1 cellular context compared by ENCODE assay signal in genomic region chr2:127528487-127528886, GRCh38.
TF ChIP-seq lines count a peak whose summit lies in the region.

No MANE protein-coding gene starts in this region.

TF ChIP-seq in HepG2, 621 proteins besides CTCF, POLR2A, EP300 and RAD21:
- TF ChIP-seq ZNF512B (CRISPR knock-in tag; IDR thresholded peaks at IDR 0.05; ENCODE audit: borderline replicate concordance) (no peak), SMC3 (IDR thresholded peaks at IDR 0.05; ENCODE audit: low read length) (0 out of 2 replicates have a peak, but pooled peaks have one; percentile 6), ZSCAN5A (CRISPR knock-in tag; IDR thresholded peaks at IDR 0.05; ENCODE audit: borderline replicate concordance) (no peak), ZNF468 (CRISPR knock-in tag; IDR thresholded peaks at IDR 0.05) (no peak), ZFX (CRISPR knock-in tag; IDR thresholded peaks at IDR 0.05; ENCODE audit: low read depth) (0 out of 2 replicates have a peak, but pooled peaks have one; percentile 16), GMEB2 (CRISPR knock-in tag; IDR thresholded peaks at IDR 0.05; ENCODE audit: low read depth) (0 out of 2 replicates have a peak, but pooled peaks have one; percentile 11), PAX8 (CRISPR knock-in tag; IDR thresholded peaks at IDR 0.05; ENCODE audit: borderline replicate concordance) (no peak), DRAP1 (CRISPR knock-in tag; IDR thresholded peaks at IDR 0.05) (no peak), ZFP91 (CRISPR knock-in tag; IDR thresholded peaks at IDR 0.05; ENCODE audit: borderline replicate concordance) (0 out of 2 replicates have a peak, but pooled peaks have one; percentile 21), PHB2 (IDR thresholded peaks at IDR 0.05; ENCODE audit: partially characterized antibody) (no peak), PHF20 (CRISPR knock-in tag; IDR thresholded peaks at IDR 0.05) (no peak), ZNF790 (CRISPR knock-in tag; IDR thresholded peaks at IDR 0.05; ENCODE audit: borderline replicate concordance) (no peak), TEAD3 (CRISPR knock-in tag; optimal IDR thresholded peaks at IDR 0.05; ENCODE audit: borderline replicate concordance) (peak; percentile 25)
- TF ChIP-seq, protein P1, sequence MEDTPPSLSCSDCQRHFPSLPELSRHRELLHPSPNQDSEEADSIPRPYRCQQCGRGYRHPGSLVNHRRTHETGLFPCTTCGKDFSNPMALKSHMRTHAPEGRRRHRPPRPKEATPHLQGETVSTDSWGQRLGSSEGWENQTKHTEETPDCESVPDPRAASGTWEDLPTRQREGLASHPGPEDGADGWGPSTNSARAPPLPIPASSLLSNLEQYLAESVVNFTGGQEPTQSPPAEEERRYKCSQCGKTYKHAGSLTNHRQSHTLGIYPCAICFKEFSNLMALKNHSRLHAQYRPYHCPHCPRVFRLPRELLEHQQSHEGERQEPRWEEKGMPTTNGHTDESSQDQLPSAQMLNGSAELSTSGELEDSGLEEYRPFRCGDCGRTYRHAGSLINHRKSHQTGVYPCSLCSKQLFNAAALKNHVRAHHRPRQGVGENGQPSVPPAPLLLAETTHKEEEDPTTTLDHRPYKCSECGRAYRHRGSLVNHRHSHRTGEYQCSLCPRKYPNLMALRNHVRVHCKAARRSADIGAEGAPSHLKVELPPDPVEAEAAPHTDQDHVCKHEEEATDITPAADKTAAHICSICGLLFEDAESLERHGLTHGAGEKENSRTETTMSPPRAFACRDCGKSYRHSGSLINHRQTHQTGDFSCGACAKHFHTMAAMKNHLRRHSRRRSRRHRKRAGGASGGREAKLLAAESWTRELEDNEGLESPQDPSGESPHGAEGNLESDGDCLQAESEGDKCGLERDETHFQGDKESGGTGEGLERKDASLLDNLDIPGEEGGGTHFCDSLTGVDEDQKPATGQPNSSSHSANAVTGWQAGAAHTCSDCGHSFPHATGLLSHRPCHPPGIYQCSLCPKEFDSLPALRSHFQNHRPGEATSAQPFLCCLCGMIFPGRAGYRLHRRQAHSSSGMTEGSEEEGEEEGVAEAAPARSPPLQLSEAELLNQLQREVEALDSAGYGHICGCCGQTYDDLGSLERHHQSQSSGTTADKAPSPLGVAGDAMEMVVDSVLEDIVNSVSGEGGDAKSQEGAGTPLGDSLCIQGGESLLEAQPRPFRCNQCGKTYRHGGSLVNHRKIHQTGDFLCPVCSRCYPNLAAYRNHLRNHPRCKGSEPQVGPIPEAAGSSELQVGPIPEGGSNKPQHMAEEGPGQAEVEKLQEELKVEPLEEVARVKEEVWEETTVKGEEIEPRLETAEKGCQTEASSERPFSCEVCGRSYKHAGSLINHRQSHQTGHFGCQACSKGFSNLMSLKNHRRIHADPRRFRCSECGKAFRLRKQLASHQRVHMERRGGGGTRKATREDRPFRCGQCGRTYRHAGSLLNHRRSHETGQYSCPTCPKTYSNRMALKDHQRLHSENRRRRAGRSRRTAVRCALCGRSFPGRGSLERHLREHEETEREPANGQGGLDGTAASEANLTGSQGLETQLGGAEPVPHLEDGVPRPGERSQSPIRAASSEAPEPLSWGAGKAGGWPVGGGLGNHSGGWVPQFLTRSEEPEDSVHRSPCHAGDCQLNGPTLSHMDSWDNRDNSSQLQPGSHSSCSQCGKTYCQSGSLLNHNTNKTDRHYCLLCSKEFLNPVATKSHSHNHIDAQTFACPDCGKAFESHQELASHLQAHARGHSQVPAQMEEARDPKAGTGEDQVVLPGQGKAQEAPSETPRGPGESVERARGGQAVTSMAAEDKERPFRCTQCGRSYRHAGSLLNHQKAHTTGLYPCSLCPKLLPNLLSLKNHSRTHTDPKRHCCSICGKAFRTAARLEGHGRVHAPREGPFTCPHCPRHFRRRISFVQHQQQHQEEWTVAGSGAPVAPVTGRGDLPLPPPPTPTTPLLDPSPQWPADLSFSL (CRISPR knock-in tag; IDR thresholded peaks at IDR 0.05) = 0 out of 2 replicates have a peak, but pooled peaks have one; percentile 6
